In the genomic region with DNA sequence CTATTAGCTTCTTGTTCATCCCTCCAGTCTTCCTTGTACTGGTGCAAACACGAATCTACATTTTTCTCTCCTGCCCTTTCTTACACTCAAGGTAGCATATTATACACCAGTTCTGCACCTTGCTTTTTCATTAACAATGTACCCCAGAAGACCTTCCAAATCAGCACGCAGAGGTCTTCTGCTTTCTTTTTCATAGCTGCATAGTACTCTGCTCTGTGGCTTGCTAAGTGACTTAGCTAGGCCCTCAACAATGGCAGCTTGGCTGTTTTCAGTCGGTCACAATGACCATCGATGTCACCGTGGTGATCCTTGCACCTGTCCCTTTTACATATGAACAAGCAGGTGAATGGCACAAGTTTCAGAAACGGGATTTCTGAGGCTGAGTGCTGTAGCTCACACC, we compare ENCODE assay signal across 1 cellular context.
TF ChIP-seq lines count a peak whose summit lies in the region.

No MANE protein-coding gene starts in this region.

TF ChIP-seq in H1, 55 proteins besides CTCF, POLR2A, EP300 and RAD21:
- TF ChIP-seq, protein P1, sequence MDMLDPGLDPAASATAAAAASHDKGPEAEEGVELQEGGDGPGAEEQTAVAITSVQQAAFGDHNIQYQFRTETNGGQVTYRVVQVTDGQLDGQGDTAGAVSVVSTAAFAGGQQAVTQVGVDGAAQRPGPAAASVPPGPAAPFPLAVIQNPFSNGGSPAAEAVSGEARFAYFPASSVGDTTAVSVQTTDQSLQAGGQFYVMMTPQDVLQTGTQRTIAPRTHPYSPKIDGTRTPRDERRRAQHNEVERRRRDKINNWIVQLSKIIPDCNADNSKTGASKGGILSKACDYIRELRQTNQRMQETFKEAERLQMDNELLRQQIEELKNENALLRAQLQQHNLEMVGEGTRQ (IDR thresholded peaks at IDR 0.05; ENCODE audit: low read length) = no peak
- no peak for TF ChIP-seq TCF12 (IDR thresholded peaks at IDR 0.05; ENCODE audit: low read depth, low read length)
- no peak for TF ChIP-seq SP4 (IDR thresholded peaks at IDR 0.05; ENCODE audit: low read length)
- TF ChIP-seq EGR1 (IDR thresholded peaks at IDR 0.05; ENCODE audit: borderline replicate concordance, low read depth, low read length) = no peak
- no peak for TF ChIP-seq CBX5 (IDR thresholded peaks at IDR 0.05; ENCODE audit: low read depth, low read length)
- TF ChIP-seq TBP (IDR thresholded peaks at IDR 0.05; ENCODE audit: low read depth, low read length) = no peak
- no peak for TF ChIP-seq SIRT6 (IDR thresholded peaks at IDR 0.05; ENCODE audit: low read length)
- TF ChIP-seq CREB1 (IDR thresholded peaks at IDR 0.05) = no peak
